In the genomic region with DNA sequence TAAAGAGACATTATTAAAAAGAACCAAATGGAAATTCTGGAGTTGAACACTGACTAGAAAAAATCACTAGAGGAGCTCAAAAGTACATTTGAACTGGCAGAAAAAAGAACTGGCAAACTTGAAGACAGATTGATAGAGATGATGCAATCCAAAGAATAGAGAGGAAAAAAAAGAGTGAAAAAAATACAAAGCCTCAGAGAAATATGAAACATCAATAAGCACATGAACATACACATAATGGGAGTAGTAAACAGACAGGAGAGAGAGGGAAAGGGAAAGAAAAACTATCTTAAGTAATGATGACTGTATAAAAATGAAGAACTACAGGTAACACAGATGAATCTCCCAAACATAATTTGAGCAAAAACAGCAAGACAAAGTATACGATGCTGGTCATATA, we compare ENCODE assay signal across 33 cellular contexts.
DNase-seq lines count a peak whose midpoint lies in the region; ATAC-seq, FAIRE-seq and TF ChIP-seq lines count a peak whose summit lies in the region.
"Had no signal": no experiment of that assay in that cellular context is flagged by ENCODE, and none has a peak within 500 bp of the region (broad histone marks: within the 10 kb centered on the region; RNA-seq: fewer than 3 reads in every experiment).

No MANE protein-coding gene starts in this region.

- no peak for DNase-seq in activated naive CD4-positive, alpha-beta T cell treated with anti-CD3 and anti-CD28 coated beads, Interleukin-2, amount 10 ng/mL, durations not matched to agents 7 days and 5 days
- no peak for DNase-seq in activated naive CD4-positive, alpha-beta T cell treated with anti-CD3 and anti-CD28 coated beads, Interleukin-2, amount 50 U/mL, for 72 hours (ENCODE audit: low spot score in 2 of 2)
- DNase-seq in MV-4-11 (lab: John Stamatoyannopoulos, UW), result peak; percentile 16
- no peak for DNase-seq in K562 (ENCODE audit: extremely low read depth in 1 of 4, low spot score in 3 of 4)
- no peak for DNase-seq in left lobe of liver (ENCODE audit: low spot score)
- DNase-seq in GF-D8 (lab: John Stamatoyannopoulos, UW), result no peak
- no peak for DNase-seq in foreskin melanocyte
- DNase-seq in testis, result no peak
- DNase-seq: ACHN; activated CD4-positive, alpha-beta T cell treated with anti-CD3 and anti-CD28 coated beads, Interleukin-2, amount 10 ng/mL, durations not matched to agents 7 days and 5 days; amygdala; Caco-2; colonic mucosa; DMS79 treated with DMSO at 0.1 percent for 48 hours; effector memory CD8-positive, alpha-beta T cell; hypothalamus; left lung; NCI-H1694 treated with DMSO at 0.1 percent for 48 hours; NCI-H526 treated with DMSO at 0.1 percent for 48 hours; right lobe of liver; Right ventricle myocardium superior; stimulated activated CD4-positive, alpha-beta T cell treated with anti-CD3 and anti-CD28 coated beads, Interleukin-12 subunit alpha, Interleukin-12 subunit beta, amount 100 ng/mL, for 4 hours; stimulated activated CD4-positive, alpha-beta T cell treated with anti-CD3 and anti-CD28 coated beads, Interleukin-4, amount 100 ng/mL, for 24 hours had no signal

- H4K20me1 ChIP-seq in K562 (replicated peaks; ENCODE audit: control insufficient read depth, insufficient read depth, low read length), result peaks cover 9% of the 10 kb centered on the region

- no peak overlapping the region for H2AFZ ChIP-seq in K562 (ENCODE audit: low read depth, low read length)

- no peaks in the 10 kb centered on the region for H3K27me3 ChIP-seq in K562 (ENCODE audit: control insufficient read depth in 2 of 2, insufficient read depth in 2 of 2, low read length in 2 of 2)
- no peaks in the 10 kb centered on the region for H3K27me3 ChIP-seq in testis
- H3K27me3 ChIP-seq: BLaER1, breast epithelium, colonic mucosa, gastroesophageal sphincter, left lung, right lobe of liver had no signal

- H3K36me3 Mint-ChIP-seq in activated naive CD4-positive, alpha-beta T cell treated with anti-CD3 and anti-CD28 coated beads, Interleukin-2, amount 10 ng/mL, durations not matched to agents 7 days and 5 days, result peaks cover 6% of the 10 kb centered on the region
- peaks cover 0 to under 1% of the 10 kb centered on the region in 2 donors for H3K36me3 Mint-ChIP-seq in activated naive CD4-positive, alpha-beta T cell treated with anti-CD3 and anti-CD28 coated beads, Interleukin-2, amount 50 U/mL, for 72 hours

- H3K36me3 ChIP-seq in K562 (ENCODE audit: control insufficient read depth, insufficient read depth, low read length) (no peaks in the 10 kb centered on the region), testis (ENCODE audit: low read depth, missing control alignments) (no peaks in the 10 kb centered on the region)
- H3K36me3 ChIP-seq: breast epithelium, colonic mucosa, right lobe of liver had no signal

- CTCF ChIA-PET in activated naive CD4-positive, alpha-beta T cell treated with anti-CD3 and anti-CD28 coated beads, Interleukin-2, amount 10 ng/mL, durations not matched to agents 7 days and 5 days (lab: Charles Lee), result no interaction called here
- CTCF ChIA-PET in K562 (lab: Yijun Ruan, JAX; ENCODE audit: low intra/inter-chr PET ratio), result interaction anchor here (0.6 kb wide), 1 partner anchor 68 kb away, joined by 4 read pairs; no protein-coding TSS in a partner anchor

- no peaks in the 10 kb centered on the region for H3K27me3 Mint-ChIP-seq in activated naive CD4-positive, alpha-beta T cell treated with anti-CD3 and anti-CD28 coated beads, Interleukin-2, amount 10 ng/mL, durations not matched to agents 7 days and 5 days
- H3K27me3 Mint-ChIP-seq: activated CD4-positive, alpha-beta T cell treated with anti-CD3 and anti-CD28 coated beads, Interleukin-2, amount 10 ng/mL, durations not matched to agents 7 days and 5 days; effector memory CD8-positive, alpha-beta T cell; progenitor cell of endocrine pancreas had no signal

- POLR2A ChIA-PET in K562 (lab: Yijun Ruan, JAX), result no interaction called here

- peaks cover 40% of the 10 kb centered on the region for H3K79me2 ChIP-seq in K562 (ENCODE audit: control insufficient read depth, insufficient read depth, low read length)

- no peak overlapping the region for H3K9ac ChIP-seq in K562 (ENCODE audit: insufficient read depth in 1 of 2, low read depth in 2 of 2, low read length in 2 of 2)
- H3K9ac ChIP-seq: BLaER1 had no signal

- FAIRE-seq in K562 (lab: Jason Lieb, UNC), result no peak
- FAIRE-seq: GM19239 had no signal

- TF ChIP-seq CTCF in K562 (IDR thresholded peaks at IDR 0.05 in 2 of 3, conservative IDR thresholded peaks at IDR 0.05 in 1 of 3; ENCODE audit: insufficient read depth in 2 of 3, low read depth in 1 of 3, low read length in 3 of 3) (no peak), testis (IDR thresholded peaks at IDR 0.05) (no peak)

- BruUV-seq in K562 (replicated peaks; lab: Mats Ljungman, UMichigan), result no TSS peak

- H3K4me1 ChIP-seq in K562 (replicated peaks in 1 of 2; ENCODE audit: control insufficient read depth in 2 of 2, insufficient read depth in 2 of 2, low read length in 2 of 2) (peaks cover 0 to 4% of the 10 kb centered on the region in 2 experiments; a peak in 1 of 5 replicates), testis (no peaks in the 10 kb centered on the region)
- H3K4me1 ChIP-seq: breast epithelium, Caco-2, colonic mucosa had no signal

- H3K27ac Mint-ChIP-seq in activated naive CD4-positive, alpha-beta T cell treated with anti-CD3 and anti-CD28 coated beads, Interleukin-2, amount 10 ng/mL, durations not matched to agents 7 days and 5 days, result peak overlapping the region; percentile 6
- H3K27ac Mint-ChIP-seq in activated naive CD4-positive, alpha-beta T cell treated with anti-CD3 and anti-CD28 coated beads, Interleukin-2, amount 50 U/mL, for 72 hours, result no peak overlapping the region
- H3K27ac Mint-ChIP-seq: activated CD4-positive, alpha-beta T cell treated with anti-CD3 and anti-CD28 coated beads, Interleukin-2, amount 10 ng/mL, durations not matched to agents 7 days and 5 days; activated T-helper 1 cell treated with anti-CD3 and anti-CD28 coated beads, Interleukin-12 subunit alpha, Interleukin-12 subunit beta, Interleukin-2, Interleukin-4 antibody, amounts not matched to agents 30 ng/mL and 10 ng/mL and 1 ng/mL, durations not matched to agents 14 hours and 24 hours and 36 hours; stimulated activated effector memory CD8-positive, alpha-beta T cell treated with anti-CD3 and anti-CD28 coated beads, Interleukin-12 subunit alpha, Interleukin-12 subunit beta, amount 100 ng/mL, for 72 hours had no signal

- H3K4me1 Mint-ChIP-seq in activated naive CD4-positive, alpha-beta T cell treated with anti-CD3 and anti-CD28 coated beads, Interleukin-2, amount 10 ng/mL, durations not matched to agents 7 days and 5 days, result peaks cover 20% of the 10 kb centered on the region

- TF ChIP-seq POLR2A in K562 (conservative IDR thresholded peaks at IDR 0.05) (no peak), testis (IDR thresholded peaks at IDR 0.05) (no peak)

- H3K4me3 ChIP-seq in K562, result no peak overlapping the region
- no peak overlapping the region for H3K4me3 ChIP-seq in testis
- H3K4me3 ChIP-seq: BLaER1, breast epithelium, colonic mucosa, gastroesophageal sphincter, left lung, right lobe of liver had no signal

- TF ChIP-seq RAD21 in K562 (CRISPR knock-in tag; conservative IDR thresholded peaks at IDR 0.05 in 1 of 2, IDR thresholded peaks at IDR 0.05 in 1 of 2), result no peak

- 37% methylated on average over 1 of the region's 1 CpG for WGBS in K562 (ENCODE audit: insufficient coverage, low coverage, missing lambda C conversion rate)
- 88 to 90% methylated on average over 1 of the region's 1 CpG for WGBS in testis, 2 donors

- ATAC-seq in activated naive CD4-positive, alpha-beta T cell treated with anti-CD3 and anti-CD28 coated beads, Interleukin-2, amount 50 U/mL, for 72 hours, result no peak
- ATAC-seq in K562, result no peak; the same call in 1 of the 3 replicates
- ATAC-seq in left lobe of liver, result peak; percentile 54
- ATAC-seq: effector memory CD8-positive, alpha-beta T cell; esophagus mucosa; gastroesophageal sphincter; left lung; stimulated activated effector memory CD8-positive, alpha-beta T cell treated with anti-CD3 and anti-CD28 coated beads, Interleukin-12 subunit alpha, Interleukin-12 subunit beta, amount 100 ng/mL, for 72 hours had no signal

- no peaks in the 10 kb centered on the region for H3K9me3 Mint-ChIP-seq in activated naive CD4-positive, alpha-beta T cell treated with anti-CD3 and anti-CD28 coated beads, Interleukin-2, amount 10 ng/mL, durations not matched to agents 7 days and 5 days
- H3K9me3 Mint-ChIP-seq in activated naive CD4-positive, alpha-beta T cell treated with anti-CD3 and anti-CD28 coated beads, Interleukin-2, amount 50 U/mL, for 72 hours, result no peaks in the 10 kb centered on the region
- H3K9me3 Mint-ChIP-seq: activated CD4-positive, alpha-beta T cell treated with anti-CD3 and anti-CD28 coated beads, Interleukin-2, amount 10 ng/mL, durations not matched to agents 7 days and 5 days; activated T-helper 1 cell treated with anti-CD3 and anti-CD28 coated beads, Interleukin-12 subunit alpha, Interleukin-12 subunit beta, Interleukin-2, Interleukin-4 antibody, amounts not matched to agents 30 ng/mL and 10 ng/mL and 1 ng/mL, durations not matched to agents 14 hours and 24 hours and 36 hours; effector memory CD8-positive, alpha-beta T cell; stimulated activated effector memory CD8-positive, alpha-beta T cell treated with anti-CD3 and anti-CD28 coated beads, Interleukin-12 subunit alpha, Interleukin-12 subunit beta, amount 100 ng/mL, for 72 hours had no signal

- no peak overlapping the region for H3K4me3 Mint-ChIP-seq in activated naive CD4-positive, alpha-beta T cell treated with anti-CD3 and anti-CD28 coated beads, Interleukin-2, amount 10 ng/mL, durations not matched to agents 7 days and 5 days
- H3K4me3 Mint-ChIP-seq: activated CD4-positive, alpha-beta T cell treated with anti-CD3 and anti-CD28 coated beads, Interleukin-2, amount 10 ng/mL, durations not matched to agents 7 days and 5 days; activated T-helper 1 cell treated with anti-CD3 and anti-CD28 coated beads, Interleukin-12 subunit alpha, Interleukin-12 subunit beta, Interleukin-2, Interleukin-4 antibody, amounts not matched to agents 30 ng/mL and 10 ng/mL and 1 ng/mL, durations not matched to agents 14 hours and 24 hours and 36 hours; effector memory CD8-positive, alpha-beta T cell; stimulated activated effector memory CD8-positive, alpha-beta T cell treated with anti-CD3 and anti-CD28 coated beads, Interleukin-12 subunit alpha, Interleukin-12 subunit beta, amount 100 ng/mL, for 72 hours had no signal

- H3K9me3 ChIP-seq in K562 (replicated peaks; ENCODE audit: control insufficient read depth, insufficient read depth, low read depth, low read length) (no peaks in the 10 kb centered on the region), testis (no peaks in the 10 kb centered on the region)
- H3K9me3 ChIP-seq: BLaER1, breast epithelium, Caco-2, colonic mucosa, gastroesophageal sphincter, left lung, right lobe of liver had no signal

- no peak overlapping the region for H3K27ac ChIP-seq in K562 (ENCODE audit: extremely low read depth, low read depth, low read length)
- H3K27ac ChIP-seq in testis, result no peak overlapping the region
- H3K27ac ChIP-seq: BLaER1, breast epithelium, colonic mucosa, gastroesophageal sphincter, HL-60, left lung, right lobe of liver, VCaP had no signal

- intact Hi-C loops in K562 (cut with micrococcal nuclease), result no loop called here
- intact Hi-C loops in testis (cut with DNase I; ENCODE audit: low total_unique reads), result no loop called here

- no peak for TF ChIP-seq EP300 in K562 (IDR thresholded peaks at IDR 0.05; ENCODE audit: low read length)

- H3K4me2 ChIP-seq in K562 (ENCODE audit: insufficient read depth, low read length), result no peak overlapping the region
- H3K4me2 ChIP-seq: BLaER1 had no signal

- H3K9me1 ChIP-seq in K562 (ENCODE audit: control insufficient read depth, insufficient read depth, low read length), result no peaks in the 10 kb centered on the region

- in situ Hi-C loops in K562 (cut with MboI), result no loop called here
